ENCODE assay signal across 27 cellular contexts in genomic region chr4:23747131-23747752, GRCh38.
DNase-seq lines count a peak whose midpoint lies in the region; ATAC-seq and TF ChIP-seq lines count a peak whose summit lies in the region.
"Had no signal": no experiment of that assay in that cellular context is flagged by ENCODE, and none has a peak within 500 bp of the region (broad histone marks: within the 10 kb centered on the region; RNA-seq: fewer than 3 reads in every experiment).

No MANE protein-coding gene starts in this region.

- H3K4me3 ChIP-seq in fibroblast of lung (replicated peaks in 1 of 4; ENCODE audit: control extremely low read depth in 1 of 4, insufficient read depth in 1 of 4, low read depth in 3 of 4, low read length in 4 of 4) = no peak overlapping the region
- H3K4me3 ChIP-seq in mucosa of descending colon = no peak overlapping the region
- H3K4me3 ChIP-seq in aorta (ENCODE audit: low read length in 2 of 2) = no peak overlapping the region
- H3K4me3 ChIP-seq: GM12878, heart right ventricle, lung, skin epidermis had no signal

- H3K4me1 ChIP-seq in fibroblast of lung (ENCODE audit: control insufficient read depth, extremely low read depth, insufficient read depth, low read length) (no peaks in the 10 kb centered on the region), mucosa of descending colon (ENCODE audit: low read depth) (peaks cover 12% of the 10 kb centered on the region), aorta (ENCODE audit: control insufficient read depth in 1 of 2, insufficient read depth in 2 of 2, low read length in 2 of 2) (no peaks in the 10 kb centered on the region)

- H3K9me3 ChIP-seq in fibroblast of lung (ENCODE audit: control insufficient read depth, insufficient read depth, low read depth, low read length) (no peaks in the 10 kb centered on the region), mucosa of descending colon (no peaks in the 10 kb centered on the region), aorta (ENCODE audit: control insufficient read depth, low read length) (no peaks in the 10 kb centered on the region)

- peak; percentile 89 for ATAC-seq in mucosa of descending colon
- no peak for ATAC-seq in aorta (ENCODE audit: low FRiP score)
- ATAC-seq: GM12878; stimulated activated naive CD8-positive, alpha-beta T cell treated with anti-CD3 and anti-CD28 coated beads, Interleukin-15, Interleukin-2, amounts not matched to agents 100 U/mL and 50 U/mL, for 24 hours had no signal

- no peaks in the 10 kb centered on the region for H3K27me3 ChIP-seq in fibroblast of lung (ENCODE audit: control insufficient read depth, insufficient read depth, low read length)
- H3K27me3 ChIP-seq in aorta (ENCODE audit: control insufficient read depth in 1 of 2, insufficient read depth in 2 of 2, low read length in 1 of 2) = no peaks in the 10 kb centered on the region
- H3K27me3 ChIP-seq: heart right ventricle had no signal

- peak; percentile 64 for DNase-seq in Ammon's horn (ENCODE audit: low spot score)
- DNase-seq in amygdala (lab: John Stamatoyannopoulos, UW) = peak in 34 of 56 donors; percentile 1 to 60 (median 10)
- no peak for DNase-seq in fibroblast of lung (ENCODE audit: low read depth in 2 of 2)
- DNase-seq in mucosa of descending colon = peak; percentile 70 to 79 (median 74)
- no peak for DNase-seq in glomerular visceral epithelial cell (ENCODE audit: extremely low spot score)
- no peak for DNase-seq in stimulated activated CD4-positive, alpha-beta T cell treated with anti-CD3 and anti-CD28 coated beads, Interleukin-2, amount 100 ng/mL, for 24 hours
- DNase-seq in retina = no peak
- DNase-seq in aorta = no peak
- DNase-seq: activated CD4-positive, alpha-beta memory T cell treated with anti-CD3 and anti-CD28 coated beads for 36 hours; activated CD4-positive, alpha-beta T cell treated with anti-CD3 and anti-CD28 coated beads for 1 hour; activated CD8-positive, alpha-beta memory T cell treated with anti-CD3 and anti-CD28 coated beads, Interleukin-2, amount 50 U/mL, for 4 hours; activated naive CD4-positive, alpha-beta T cell treated with anti-CD3 and anti-CD28 coated beads for 36 hours; CD4-positive, CD25-positive, alpha-beta regulatory T cell; cortex of kidney; effector memory CD4-positive, alpha-beta T cell; H7; heart right ventricle; KBM-7; NCI-H1092 treated with DMSO at 0.1 percent for 48 hours; NCI-H2029; NCI-H2227 treated with DMSO at 0.1 percent for 48 hours; nephron progenitor cell; SHP77 treated with DMSO at 0.1 percent for 48 hours; stimulated activated naive CD8-positive, alpha-beta T cell treated with anti-CD3 and anti-CD28 coated beads, Interleukin-15, Interleukin-2, amounts not matched to agents 100 U/mL and 50 U/mL, for 24 hours had no signal

- peak overlapping the region; percentile 16 for H3K9ac ChIP-seq in fibroblast of lung (ENCODE audit: insufficient read depth, low read length)

- H3K36me3 ChIP-seq in fibroblast of lung (ENCODE audit: control insufficient read depth, insufficient read depth, low read length) = no peaks in the 10 kb centered on the region
- no peaks in the 10 kb centered on the region for H3K36me3 ChIP-seq in mucosa of descending colon (ENCODE audit: low read depth)
- no peaks in the 10 kb centered on the region for H3K36me3 ChIP-seq in aorta (ENCODE audit: control insufficient read depth in 1 of 2, insufficient read depth in 2 of 2, low read length in 1 of 2)
- H3K36me3 ChIP-seq: heart right ventricle had no signal

- no peaks in the 10 kb centered on the region for H4K20me1 ChIP-seq in fibroblast of lung (ENCODE audit: control insufficient read depth, extremely low read depth, insufficient read depth, low read length)

- intact Hi-C loops in mucosa of descending colon (cut with DNase I, micrococcal nuclease) (no loop called here), aorta (cut with DNase I) (no loop called here)

- no peaks in the 10 kb centered on the region for H3K79me2 ChIP-seq in fibroblast of lung (ENCODE audit: control insufficient read depth, insufficient read depth, low read length)

- H3K4me2 ChIP-seq in fibroblast of lung (ENCODE audit: extremely low read depth, insufficient read depth, low read length) = no peak overlapping the region

- TF ChIP-seq CTCF in fibroblast of lung (conservative IDR thresholded peaks at IDR 0.05 in 1 of 2, IDR thresholded peaks at IDR 0.05 in 1 of 2; ENCODE audit: low read depth in 1 of 2, low read length in 2 of 2) (no peak), mucosa of descending colon (IDR thresholded peaks at IDR 0.05) (no peak)

- H3K27ac ChIP-seq in fibroblast of lung (ENCODE audit: insufficient read depth, low read length) (no peak overlapping the region), aorta (ENCODE audit: low read depth in 1 of 2, low read length in 2 of 2) (no peak overlapping the region)
- H3K27ac ChIP-seq: heart right ventricle, skin epidermis had no signal

- H2AFZ ChIP-seq in fibroblast of lung (ENCODE audit: low read length) = no peak overlapping the region

- WGBS in aorta, 2 donors = 11 to 12% methylated on average over 3 of the region's 3 CpGs

Comparison
In these comparisons a context has a peak if more than half of its experiments do, and no peak if none do; other contexts are left out.
1. DNase-seq: peak in Ammon's horn (single experiment), amygdala (34 of 56) and mucosa of descending colon (3 of 3); none in fibroblast of lung (0 of 2), glomerular visceral epithelial cell (single experiment), stimulated activated CD4-positive, alpha-beta T cell treated with anti-CD3 and anti-CD28 coated beads, Interleukin-2, amount 100 ng/mL, for 24 hours (0 of 2), retina (single experiment) and aorta (0 of 2).